Comparison of ENCODE assay signal across 17 cellular contexts in genomic region chr3:99013077-99013476, GRCh38.
DNase-seq lines count a peak whose midpoint lies in the region; TF ChIP-seq lines count a peak whose summit lies in the region.
"Had no signal": no experiment of that assay in that cellular context is flagged by ENCODE, and none has a peak within 500 bp of the region (broad histone marks: within the 10 kb centered on the region; RNA-seq: fewer than 3 reads in every experiment).

No MANE protein-coding gene starts in this region.

- H3K9ac ChIP-seq in MM.1S (ENCODE audit: low read length) = no peak overlapping the region
- H3K9ac ChIP-seq: KMS-11 had no signal

- H3K9me2 ChIP-seq in OCI-LY7 (ENCODE audit: insufficient read depth, low read length) (no peaks in the 10 kb centered on the region), MM.1S (replicated peaks; ENCODE audit: insufficient read depth, low read length) (no peaks in the 10 kb centered on the region)

- BruUV-seq in OCI-LY7 (replicated peaks; lab: Mats Ljungman, UMichigan) = no TSS peak

- H3K27me3 ChIP-seq in kidney epithelial cell (ENCODE audit: control insufficient read depth, insufficient read depth, low read length) (no peaks in the 10 kb centered on the region), MM.1S (replicated peaks; ENCODE audit: insufficient read depth, low read length) (no peaks in the 10 kb centered on the region)

- TF ChIP-seq CTCF in AG10803 (conservative IDR thresholded peaks at IDR 0.05; ENCODE audit: low read length) (peak; percentile 15), OCI-LY7 (conservative IDR thresholded peaks at IDR 0.05; ENCODE audit: low read length) (peak; percentile 61), cardiac fibroblast (IDR thresholded peaks at IDR 0.05; ENCODE audit: low read depth, low read length) (peak; percentile 23), kidney epithelial cell (IDR thresholded peaks at IDR 0.05; ENCODE audit: insufficient read depth, low read length, poor library complexity, severe bottlenecking) (peak; percentile 8), MM.1S (IDR thresholded peaks at IDR 0.05; ENCODE audit: low read length) (no peak)

- H3K4me2 ChIP-seq in OCI-LY7 (ENCODE audit: low read length) = peak overlapping the region; percentile 64
- H3K4me2 ChIP-seq in MM.1S (ENCODE audit: low read depth, low read length) = no peak overlapping the region
- H3K4me2 ChIP-seq: KMS-11 had no signal

- H2AFZ ChIP-seq in OCI-LY7 (ENCODE audit: low read length) = peak overlapping the region; percentile 76; the same call in 1 of the 2 replicates
- H2AFZ ChIP-seq in MM.1S (ENCODE audit: low read length) = no peak overlapping the region

- H3K27me3 Mint-ChIP-seq in immature natural killer cell (ENCODE audit: low read depth in 3 of 3) = no peaks in the 10 kb centered on the region

- intact Hi-C loops in OCI-LY7 (cut with micrococcal nuclease; ENCODE audit: unreplicated experiment) = loop anchor here (5.0 kb wide), 3 partner anchors 111 to 451 kb away; partner anchors contain the start of gene DCBLD2

- H3K36me3 ChIP-seq in OCI-LY7 (ENCODE audit: insufficient read depth, low read length) (peaks cover 13% of the 10 kb centered on the region), kidney epithelial cell (ENCODE audit: control insufficient read depth, insufficient read depth, low read length) (no peaks in the 10 kb centered on the region), MM.1S (replicated peaks; ENCODE audit: insufficient read depth, low read length) (no peaks in the 10 kb centered on the region)

- H3K4me3 ChIP-seq in AG10803 (ENCODE audit: low read length) (no peak overlapping the region), OCI-LY7 (ENCODE audit: low read depth, low read length, poor library complexity, severe bottlenecking) (peak overlapping the region; percentile 54), cardiac fibroblast (replicated peaks in 1 of 2; ENCODE audit: low read depth in 2 of 2, low read length in 2 of 2) (no peak overlapping the region), kidney epithelial cell (ENCODE audit: low read depth, low read length) (no peak overlapping the region), MM.1S (ENCODE audit: low read length) (no peak overlapping the region)
- H3K4me3 ChIP-seq: SK-N-MC had no signal

- no peak overlapping the region for H3K27ac Mint-ChIP-seq in immature natural killer cell
- H3K27ac Mint-ChIP-seq: CD14-positive monocyte had no signal

- no peaks in the 10 kb centered on the region for H3K4me1 Mint-ChIP-seq in immature natural killer cell
- H3K4me1 Mint-ChIP-seq: CD14-positive monocyte had no signal

- no peak for DNase-seq in AG10803 (ENCODE audit: low read depth)
- peak; percentile 33 for DNase-seq in OCI-LY7 (ENCODE audit: low spot score)
- DNase-seq in cardiac fibroblast (ENCODE audit: low read depth in 2 of 2) = no peak
- DNase-seq in kidney epithelial cell (ENCODE audit: low read depth) = no peak
- no peak for DNase-seq in NCI-H1048 (lab: John Stamatoyannopoulos, UW)
- no peak for DNase-seq in immature natural killer cell
- no peak for DNase-seq in MM.1S
- DNase-seq in COLO829 (ENCODE audit: low spot score) = no peak
- DNase-seq: COR-L47; EL; NCI-H1930; NCI-H69; NK-92 treated with Interleukin-12 subunit alpha and Interleukin-12 subunit beta, amount 100 ng/mL, for 24 hours; Right ventricle myocardium superior had no signal

- CTCF ChIA-PET in OCI-LY7 (lab: Charles Lee; ENCODE audit: unreplicated experiment) = no interaction called here

- H3K4me1 ChIP-seq in OCI-LY7 (ENCODE audit: insufficient read depth, low read length, poor library complexity, severe bottlenecking) (peaks cover 72% of the 10 kb centered on the region), MM.1S (ENCODE audit: low read length) (no peaks in the 10 kb centered on the region)

- H3K9me3 ChIP-seq in OCI-LY7 (ENCODE audit: low read length) (peaks cover 19% of the 10 kb centered on the region), MM.1S (replicated peaks; ENCODE audit: insufficient read depth, low read length) (no peaks in the 10 kb centered on the region)

- H4K20me1 ChIP-seq in OCI-LY7 (ENCODE audit: insufficient read depth, low read length) (no peaks in the 10 kb centered on the region), MM.1S (ENCODE audit: insufficient read depth, low read length) (no peaks in the 10 kb centered on the region)

- H3K27ac ChIP-seq in OCI-LY7 (ENCODE audit: low read depth, low read length, poor library complexity, severe bottlenecking) = peak overlapping the region; percentile 96
- no peak overlapping the region for H3K27ac ChIP-seq in MM.1S (ENCODE audit: low read length)
- H3K27ac ChIP-seq: KMS-11, SK-N-MC had no signal

- H3K4me3 Mint-ChIP-seq in immature natural killer cell = no peak overlapping the region
- H3K4me3 Mint-ChIP-seq: CD14-positive monocyte had no signal

- H3K79me2 ChIP-seq in OCI-LY7 (ENCODE audit: insufficient read depth, low read depth, low read length) = no peaks in the 10 kb centered on the region
- no peaks in the 10 kb centered on the region for H3K79me2 ChIP-seq in MM.1S (ENCODE audit: low read length)

- POLR2A ChIA-PET in OCI-LY7 (lab: Charles Lee) = interaction anchor here (0.9 to 3.2 kb wide), 3 partner anchors 10 to 111 kb away, joined by 3 to 9 read pairs (median 4); partner anchors contain the start of gene DCBLD2

- no peaks in the 10 kb centered on the region for H3F3A ChIP-seq in MM.1S (ENCODE audit: insufficient read depth, low read length)

- no peaks in the 10 kb centered on the region for H3K36me3 Mint-ChIP-seq in immature natural killer cell
- H3K36me3 Mint-ChIP-seq: CD14-positive monocyte had no signal

- H3K9me3 Mint-ChIP-seq in immature natural killer cell = peaks cover 0 to 9% (median under 1%) of the 10 kb centered on the region in 6 donors
